20 cellular contexts compared by ENCODE assay signal in genomic region chr5:72386639-72387038, GRCh38.
A peak's percentile ranks its signal among the peaks of the same experiment; 100 is the strongest.
DNase-seq lines count a peak whose midpoint lies in the region; ATAC-seq and TF ChIP-seq lines count a peak whose summit lies in the region.
"Had no signal": no experiment of that assay in that cellular context is flagged by ENCODE, and none has a peak within 500 bp of the region (broad histone marks: within the 10 kb centered on the region; RNA-seq: fewer than 3 reads in every experiment).

No MANE protein-coding gene starts in this region.

- H3K18ac ChIP-seq in H9 (ENCODE audit: insufficient read length, low read depth, low read length), result no peak overlapping the region

- TF ChIP-seq POLR2A in heart left ventricle (IDR thresholded peaks at IDR 0.05), result no peak

- H3T11ph ChIP-seq in H9 (ENCODE audit: low read length), result no peak overlapping the region

- H2AK5ac ChIP-seq in H9 (ENCODE audit: insufficient read length, low read length), result no peak overlapping the region

- TF ChIP-seq CTCF in right atrium auricular region (IDR thresholded peaks at IDR 0.05), result no peak
- TF ChIP-seq CTCF in heart left ventricle (IDR thresholded peaks at IDR 0.05), result no peak
- TF ChIP-seq CTCF in upper lobe of right lung (IDR thresholded peaks at IDR 0.05), result no peak
- TF ChIP-seq CTCF in colonic mucosa (IDR thresholded peaks at IDR 0.05), result no peak
- TF ChIP-seq CTCF in H9 (conservative IDR thresholded peaks at IDR 0.05), result no peak

- peak; percentile 47 for DNase-seq in right atrium auricular region (ENCODE audit: low spot score)
- DNase-seq in heart left ventricle, result no peak
- peak; percentile 22 for DNase-seq in OCI-M1 (lab: John Stamatoyannopoulos, UW)
- peak; percentile 25 for DNase-seq in globus pallidus (ENCODE audit: low spot score)
- DNase-seq in upper lobe of right lung, result no peak
- no peak for DNase-seq in activated T-cell treated with anti-CD3 and anti-CD28 coated beads, Interleukin-2, amount 50 U/mL, for 1 hour
- DNase-seq in colonic mucosa, result no peak
- DNase-seq in H9, result no peak
- DNase-seq: ACHN; activated CD4-positive, alpha-beta memory T cell treated with anti-CD3 and anti-CD28 coated beads for 36 hours; activated naive CD8-positive, alpha-beta T cell treated with anti-CD3 and anti-CD28 coated beads, Interleukin-2, amount 50 U/mL, for 24 hours; activated T-cell treated with anti-CD3 and anti-CD28 coated beads, Interleukin-2, amount 50 U/mL, for 48 hours; DND-41; H7; NCI-H345; right cardiac atrium; uterus had no signal

- H3K23me2 ChIP-seq in H9 (ENCODE audit: insufficient read length, low read depth, low read length, poor library complexity, severe bottlenecking), result no peaks in the 10 kb centered on the region

- H3K9me3 ChIP-seq in right atrium auricular region, result no peaks in the 10 kb centered on the region
- H3K9me3 ChIP-seq in heart left ventricle, result no peaks in the 10 kb centered on the region
- no peaks in the 10 kb centered on the region for H3K9me3 ChIP-seq in upper lobe of right lung
- no peaks in the 10 kb centered on the region for H3K9me3 ChIP-seq in colonic mucosa
- H3K9me3 ChIP-seq in H9 (ENCODE audit: control insufficient read depth, low read depth, low read length), result no peaks in the 10 kb centered on the region
- H3K9me3 ChIP-seq: uterus had no signal

- H2BK15ac ChIP-seq in H9 (ENCODE audit: low read depth, low read length), result no peak overlapping the region

- H3K9me3 Mint-ChIP-seq in H9, result no peaks in the 10 kb centered on the region
- H3K9me3 Mint-ChIP-seq: activated CD4-positive, alpha-beta memory T cell treated with anti-CD3 and anti-CD28 coated beads for 36 hours; activated naive CD8-positive, alpha-beta T cell treated with anti-CD3 and anti-CD28 coated beads, Interleukin-2, amount 50 U/mL, for 24 hours; mesothelial cell of epicardium had no signal

- no peak overlapping the region for H2BK20ac ChIP-seq in H9 (ENCODE audit: low read depth, low read length, poor library complexity, severe bottlenecking)

- H3K14ac ChIP-seq in H9 (ENCODE audit: insufficient read depth, low read length), result no peak overlapping the region

- ATAC-seq in heart left ventricle (no peak), upper lobe of right lung (peak; percentile 87)
- ATAC-seq: activated naive CD8-positive, alpha-beta T cell treated with anti-CD3 and anti-CD28 coated beads, Interleukin-2, amount 50 U/mL, for 24 hours; right cardiac atrium had no signal

- no peaks in the 10 kb centered on the region for H3K79me2 ChIP-seq in H9 (ENCODE audit: insufficient read depth, low read length)

- H3K27ac ChIP-seq in right atrium auricular region, result no peak overlapping the region
- no peak overlapping the region for H3K27ac ChIP-seq in heart left ventricle
- H3K27ac ChIP-seq in upper lobe of right lung, result no peak overlapping the region
- H3K27ac ChIP-seq in colonic mucosa, result no peak overlapping the region
- no peak overlapping the region for H3K27ac ChIP-seq in H9 (ENCODE audit: insufficient read length, low read depth, low read length)
- H3K27ac ChIP-seq: cardiac muscle cell, neural progenitor cell had no signal

- H3K27me3 ChIP-seq in right atrium auricular region (no peaks in the 10 kb centered on the region), heart left ventricle (no peaks in the 10 kb centered on the region), upper lobe of right lung (no peaks in the 10 kb centered on the region), colonic mucosa (no peaks in the 10 kb centered on the region), H9 (ENCODE audit: insufficient read depth, low read length) (no peaks in the 10 kb centered on the region; the same call in 1 of the 2 replicates)
- H3K27me3 ChIP-seq: cardiac muscle cell, neural progenitor cell, uterus had no signal

- no peak overlapping the region for H2BK120ac ChIP-seq in H9 (ENCODE audit: low read depth, low read length, poor library complexity, severe bottlenecking)

- H3K4me3 Mint-ChIP-seq in H9, result no peak overlapping the region
- H3K4me3 Mint-ChIP-seq: activated CD4-positive, alpha-beta memory T cell treated with anti-CD3 and anti-CD28 coated beads for 36 hours; activated naive CD8-positive, alpha-beta T cell treated with anti-CD3 and anti-CD28 coated beads, Interleukin-2, amount 50 U/mL, for 24 hours; mesothelial cell of epicardium; neural progenitor cell had no signal

- H3K56ac ChIP-seq in H9 (ENCODE audit: insufficient read length, low read depth, low read length), result no peak overlapping the region

- no peaks in the 10 kb centered on the region for H3K4me1 Mint-ChIP-seq in H9
- H3K4me1 Mint-ChIP-seq: activated naive CD8-positive, alpha-beta T cell treated with anti-CD3 and anti-CD28 coated beads, Interleukin-2, amount 50 U/mL, for 24 hours had no signal

- no peak overlapping the region for H3K4me3 ChIP-seq in right atrium auricular region
- no peak overlapping the region for H3K4me3 ChIP-seq in heart left ventricle
- no peak overlapping the region for H3K4me3 ChIP-seq in upper lobe of right lung
- H3K4me3 ChIP-seq in colonic mucosa, result no peak overlapping the region
- H3K4me3 ChIP-seq: cardiac muscle cell, neural progenitor cell, uterus had no signal

- no peak overlapping the region for H3K9ac ChIP-seq in colonic mucosa (ENCODE audit: low read depth in 2 of 2, low read length in 2 of 2)
- H3K9ac ChIP-seq in H9 (ENCODE audit: extremely low read depth, insufficient read length, low read length), result no peak overlapping the region
- H3K9ac ChIP-seq: neural progenitor cell had no signal

- H3K4me2 ChIP-seq in H9 (ENCODE audit: insufficient read depth, insufficient read length, low read length), result no peak overlapping the region
- H3K4me2 ChIP-seq: neural progenitor cell had no signal

- H2BK5ac ChIP-seq in H9 (ENCODE audit: insufficient read length, low read length), result no peak overlapping the region

- H3K23ac ChIP-seq in H9 (ENCODE audit: insufficient read length, low read depth, low read length), result no peak overlapping the region

- H4K20me1 ChIP-seq in H9 (ENCODE audit: control insufficient read depth, insufficient read depth, insufficient read length), result no peaks in the 10 kb centered on the region

- H3K36me3 ChIP-seq in right atrium auricular region (no peaks in the 10 kb centered on the region), heart left ventricle (no peaks in the 10 kb centered on the region), upper lobe of right lung (no peaks in the 10 kb centered on the region), colonic mucosa (no peaks in the 10 kb centered on the region)
- H3K36me3 ChIP-seq: cardiac muscle cell, neural progenitor cell, uterus had no signal

- H4K91ac ChIP-seq in H9 (ENCODE audit: insufficient read length, low read depth, low read length), result no peak overlapping the region

- 92 to 97% (median 94%) methylated on average over 1 of the region's 1 CpG for WGBS in heart left ventricle, 4 donors
- WGBS in H9 (ENCODE audit: extremely low coverage, insufficient read length, low lambda C conversion rate), result no CpG with 5 or more reads among the region's 1 CpG

- H3K36me3 Mint-ChIP-seq in H9 (ENCODE audit: insufficient read depth in 1 of 3, low read depth in 3 of 3), result no peaks in the 10 kb centered on the region
- H3K36me3 Mint-ChIP-seq: activated CD4-positive, alpha-beta memory T cell treated with anti-CD3 and anti-CD28 coated beads for 36 hours; mesothelial cell of epicardium had no signal

- intact Hi-C loops in heart left ventricle (cut with DNase I) (loop anchor here in 1 of 10 donors (5.0 kb wide), 1 partner anchor 66 kb away; no protein-coding TSS in a partner anchor), upper lobe of right lung (cut with DNase I) (no loop called here), colonic mucosa (cut with DNase I) (no loop called here)

- H3K4me1 ChIP-seq in right atrium auricular region, result peaks cover 0 to 33% of the 10 kb centered on the region in 2 donors
- peaks cover 0 to 49% (median 15%) of the 10 kb centered on the region in 12 donors for H3K4me1 ChIP-seq in heart left ventricle
- peaks cover 6% of the 10 kb centered on the region for H3K4me1 ChIP-seq in upper lobe of right lung
- H3K4me1 ChIP-seq in colonic mucosa, result no peaks in the 10 kb centered on the region
- no peaks in the 10 kb centered on the region for H3K4me1 ChIP-seq in H9 (ENCODE audit: insufficient read depth, low read length)
- H3K4me1 ChIP-seq: neural progenitor cell, uterus had no signal

- peaks cover 9% of the 10 kb centered on the region for H3K27me3 Mint-ChIP-seq in H9 (ENCODE audit: low read depth)
- H3K27me3 Mint-ChIP-seq: activated naive CD8-positive, alpha-beta T cell treated with anti-CD3 and anti-CD28 coated beads, Interleukin-2, amount 50 U/mL, for 24 hours had no signal

- no peak overlapping the region; a peak in 1 of 7 replicates for H3K27ac Mint-ChIP-seq in H9
- H3K27ac Mint-ChIP-seq: activated CD4-positive, alpha-beta memory T cell treated with anti-CD3 and anti-CD28 coated beads for 36 hours; activated naive CD8-positive, alpha-beta T cell treated with anti-CD3 and anti-CD28 coated beads, Interleukin-2, amount 50 U/mL, for 24 hours; mesothelial cell of epicardium; neural progenitor cell had no signal

- H3K79me1 ChIP-seq in H9 (ENCODE audit: insufficient read depth, low read depth, low read length, poor library complexity, severe bottlenecking), result no peaks in the 10 kb centered on the region

- no peak overlapping the region for H3K4ac ChIP-seq in H9 (ENCODE audit: low read depth, low read length)

- H4K5ac ChIP-seq in H9 (ENCODE audit: insufficient read length, low read depth, low read length), result no peak overlapping the region

- no peak overlapping the region for H4K8ac ChIP-seq in H9 (replicated peaks; ENCODE audit: insufficient read length, low read depth, low read length)

- H2AFZ ChIP-seq in H9 (ENCODE audit: low read length), result no peak overlapping the region
- H2AFZ ChIP-seq: neural progenitor cell had no signal

- H2BK12ac ChIP-seq in H9 (ENCODE audit: insufficient read length, low read depth, low read length), result no peak overlapping the region

Comparison
In these comparisons a context has a peak if more than half of its experiments do, and no peak if none do; other contexts are left out.
1. DNase-seq: peak in right atrium auricular region (single experiment), OCI-M1 (single experiment) and globus pallidus (single experiment); none in heart left ventricle (0 of 5), upper lobe of right lung (single experiment), activated T-cell treated with anti-CD3 and anti-CD28 coated beads, Interleukin-2, amount 50 U/mL, for 1 hour (single experiment), colonic mucosa (single experiment) and H9 (single experiment).